ENCODE assay signal across 19 cellular contexts in genomic region chr6:32965901-32966300, GRCh38. TPM values are rescaled to one million over a fixed set of nuclear protein-coding genes. Genes with fewer than 3 reads are reported as not detected.
DNase-seq lines count a peak whose midpoint lies in the region; ATAC-seq and TF ChIP-seq lines count a peak whose summit lies in the region.
"Had no signal": no experiment of that assay in that cellular context is flagged by ENCODE, and none has a peak within 500 bp of the region (broad histone marks: within the 10 kb centered on the region; RNA-seq: fewer than 3 reads in every experiment).

No MANE protein-coding gene starts in this region.

- peaks cover 14% of the 10 kb centered on the region for H3K4me1 ChIP-seq in mammary epithelial cell (ENCODE audit: insufficient read depth, low read length)
- H3K4me1 ChIP-seq in subcutaneous abdominal adipose tissue (ENCODE audit: control insufficient read depth in 5 of 5, insufficient read depth in 5 of 5, low read length in 5 of 5), result peaks cover 8 to 42% (median 39%) of the 10 kb centered on the region in 5 donors
- H3K4me1 ChIP-seq in heart left ventricle, result peaks cover 0 to 60% (median 16%) of the 10 kb centered on the region in 12 donors

- intact Hi-C loops in MCF 10A (cut with micrococcal nuclease), result loop anchor here (5.0 kb wide), 1 partner anchor 124 kb away; the partner anchor contains the start of gene PSMB8
- intact Hi-C loops in mammary epithelial cell (cut with micrococcal nuclease), result loop anchor here (5.0 kb wide), 1 partner anchor 79 kb away; no protein-coding TSS in a partner anchor
- intact Hi-C loops in activated B cell treated with CpG ODN at 0.5 μM for 24 hours (cut with micrococcal nuclease), result no loop called here
- intact Hi-C loops in heart left ventricle (cut with DNase I), result loop anchor here in 3 of 10 donors (1.0 to 5.0 kb wide), 4 partner anchors 13 to 124 kb away; partner anchors contain the start of genes HLA-DMA (in 2 of the 3) and PSMB8 (in 1 of the 3)

- H3K9me3 Mint-ChIP-seq in MCF 10A (ENCODE audit: unreplicated experiment) (no peaks in the 10 kb centered on the region), activated B cell treated with CpG ODN at 0.5 μM for 24 hours (no peaks in the 10 kb centered on the region)

- H3K27ac Mint-ChIP-seq in MCF 10A (ENCODE audit: low read depth, unreplicated experiment) (peak overlapping the region; percentile 12), activated B cell treated with CpG ODN at 0.5 μM for 24 hours (peak overlapping the region; percentile 33)

- CTCF ChIA-PET in MCF 10A (lab: Yijun Ruan, JAX), result interaction anchor here (0.6 to 4.2 kb wide), 9 partner anchors 12 to 306 kb away, joined by 3 to 55 read pairs (median 4); partner anchors contain the start of genes HLA-DMA, RPS18, TAP2 and VPS52
- CTCF ChIA-PET in mammary epithelial cell (lab: Charles Lee; ENCODE audit: low non-redundant PET), result interaction anchor here (0.6 to 0.7 kb wide), 2 partner anchors 14 to 160 kb away, joined by 3 read pairs; no protein-coding TSS in a partner anchor
- CTCF ChIA-PET in activated B cell treated with CpG ODN at 0.5 μM for 24 hours (lab: Charles Lee), result interaction anchor here (1.1 to 11.4 kb wide), 7 partner anchors 11 to 98 kb away, joined by 3 to 151 read pairs (median 18); partner anchors contain the start of genes HLA-DMA and HLA-DMB

- dilution Hi-C loops in mammary epithelial cell (cut with HindIII; ENCODE audit: low sequenced_read_pairs), result loop anchor here (10.0 kb wide), 1 partner anchor 141 kb away; no protein-coding TSS in a partner anchor

- H3K36me3 Mint-ChIP-seq in MCF 10A (ENCODE audit: insufficient read depth, unreplicated experiment), result peaks cover 11% of the 10 kb centered on the region
- H3K36me3 Mint-ChIP-seq in activated B cell treated with CpG ODN at 0.5 μM for 24 hours (ENCODE audit: low read depth), result peaks cover 16% of the 10 kb centered on the region

- H3K4me3 Mint-ChIP-seq in MCF 10A (ENCODE audit: unreplicated experiment) (no peak overlapping the region), activated B cell treated with CpG ODN at 0.5 μM for 24 hours (no peak overlapping the region)

- H3K36me3 ChIP-seq in mammary epithelial cell (ENCODE audit: insufficient read depth, low read length) (no peaks in the 10 kb centered on the region), subcutaneous abdominal adipose tissue (ENCODE audit: control insufficient read depth in 5 of 5, insufficient read depth in 5 of 5, low read length in 5 of 5) (no peaks in the 10 kb centered on the region), heart left ventricle (no peaks in the 10 kb centered on the region)
- H3K36me3 ChIP-seq: ovary had no signal

- 100% methylated on average over 5 of the region's 5 CpGs for WGBS in mammary epithelial cell (ENCODE audit: low coverage, missing lambda C conversion rate)
- WGBS in heart left ventricle, 4 donors, result 96 to 99% (median 98%) methylated on average over 5 of the region's 5 CpGs

- H2AFZ ChIP-seq in mammary epithelial cell (ENCODE audit: low read depth, low read length), result no peak overlapping the region
- H2AFZ ChIP-seq: hepatocyte had no signal

- H3K9ac ChIP-seq in mammary epithelial cell (ENCODE audit: insufficient read depth, low read length) (no peak overlapping the region), subcutaneous abdominal adipose tissue (ENCODE audit: low read length in 5 of 5) (peak overlapping the region in 1 of 5 donors; percentile 9)

- ATAC-seq in activated B cell treated with CpG ODN at 0.5 μM for 24 hours (ENCODE audit: low read depth), result no peak
- ATAC-seq in heart left ventricle, result no peak
- ATAC-seq: Panc1 had no signal

- peaks cover 34% of the 10 kb centered on the region for H3K4me1 Mint-ChIP-seq in MCF 10A (ENCODE audit: insufficient read depth, unreplicated experiment)
- peaks cover 47% of the 10 kb centered on the region for H3K4me1 Mint-ChIP-seq in activated B cell treated with CpG ODN at 0.5 μM for 24 hours

- H3K9me3 ChIP-seq in mammary epithelial cell (replicated peaks; ENCODE audit: insufficient read depth, low read length) (no peaks in the 10 kb centered on the region), subcutaneous abdominal adipose tissue (ENCODE audit: control insufficient read depth in 5 of 5, low read length in 5 of 5) (no peaks in the 10 kb centered on the region), heart left ventricle (no peaks in the 10 kb centered on the region)
- H3K9me3 ChIP-seq: HAP-1, ovary had no signal

- TF ChIP-seq CTCF in MCF 10A (IDR thresholded peaks at IDR 0.05; ENCODE audit: unreplicated experiment), result no peak
- TF ChIP-seq CTCF in mammary epithelial cell (conservative IDR thresholded peaks at IDR 0.05 in 1 of 2, IDR thresholded peaks at IDR 0.05 in 1 of 2; ENCODE audit: extremely low read depth in 1 of 2, insufficient read depth in 1 of 2, low read depth in 1 of 2, low read length in 2 of 2), result no peak
- TF ChIP-seq CTCF in activated B cell treated with CpG ODN at 0.5 μM for 24 hours (IDR thresholded peaks at IDR 0.05), result no peak
- TF ChIP-seq CTCF in heart left ventricle (IDR thresholded peaks at IDR 0.05), result no peak

- H3K27me3 ChIP-seq in mammary epithelial cell (ENCODE audit: insufficient read depth, low read length), result no peaks in the 10 kb centered on the region
- H3K27me3 ChIP-seq in subcutaneous abdominal adipose tissue (ENCODE audit: control insufficient read depth in 5 of 5, insufficient read depth in 4 of 5, low read length in 5 of 5), result no peaks in the 10 kb centered on the region
- no peaks in the 10 kb centered on the region for H3K27me3 ChIP-seq in heart left ventricle
- H3K27me3 ChIP-seq: hepatocyte, ovary had no signal

- H3K4me3 ChIP-seq in mammary epithelial cell (replicated peaks in 1 of 3; ENCODE audit: insufficient read depth in 1 of 3, low read depth in 2 of 3, low read length in 3 of 3), result no peak overlapping the region
- no peak overlapping the region for H3K4me3 ChIP-seq in subcutaneous abdominal adipose tissue (ENCODE audit: low read depth in 1 of 5, low read length in 5 of 5)
- H3K4me3 ChIP-seq in heart left ventricle, result no peak overlapping the region
- H3K4me3 ChIP-seq: HAP-1, hepatocyte, ovary had no signal

- H3K4me2 ChIP-seq in mammary epithelial cell (ENCODE audit: insufficient read depth, low read depth, low read length), result no peak overlapping the region

- no peak overlapping the region for H3K27ac ChIP-seq in mammary epithelial cell (ENCODE audit: insufficient read depth, low read depth, low read length)
- peak overlapping the region; percentile 100 for H3K27ac ChIP-seq in subcutaneous abdominal adipose tissue (ENCODE audit: low read depth, low read length)
- H3K27ac ChIP-seq in heart left ventricle, result peak overlapping the region in 4 of 12 donors; percentile 99 to 100 (median 100)
- H3K27ac ChIP-seq: hepatocyte had no signal

- BruUV-seq in MCF 10A (replicated peaks; lab: Mats Ljungman, UMichigan) (no TSS peak), mammary epithelial cell (replicated peaks; lab: Mats Ljungman, UMichigan) (no TSS peak)

- H4K20me1 ChIP-seq in mammary epithelial cell (ENCODE audit: insufficient read depth, low read length), result no peaks in the 10 kb centered on the region

- peaks cover 42% of the 10 kb centered on the region for H3K79me2 ChIP-seq in mammary epithelial cell (ENCODE audit: insufficient read depth, low read length)

- TF ChIP-seq POLR2A in heart left ventricle (IDR thresholded peaks at IDR 0.05), result no peak

- in situ Hi-C loops in mammary epithelial cell (cut with MboI; ENCODE audit: low sequenced_read_pairs in 2 of 2), result no loop called here

- POLR2A ChIA-PET in MCF 10A (lab: Yijun Ruan, JAX), result interaction anchor here (0.9 to 7.8 kb wide), 5 partner anchors 9 to 71 kb away, joined by 3 to 130 read pairs (median 4); partner anchors contain the start of gene HLA-DMA
- POLR2A ChIA-PET in activated B cell treated with CpG ODN at 0.5 μM for 24 hours (lab: Charles Lee), result interaction anchor here (0.7 to 14.0 kb wide), 7 partner anchors 9 to 165 kb away, joined by 3 to 1150 read pairs (median 4); partner anchors contain the start of genes HLA-DMA and HLA-DMB

- no peak for DNase-seq in MCF 10A (ENCODE audit: unreplicated experiment)
- DNase-seq in mammary epithelial cell, result no peak
- no peak for DNase-seq in activated B cell treated with CpG ODN at 0.5 μM for 24 hours
- peak; percentile 43 for DNase-seq in fibroblast of peridontal ligament (ENCODE audit: extremely low read depth)
- DNase-seq in NCI-H128 (lab: John Stamatoyannopoulos, UW; ENCODE audit: unreplicated experiment), result no peak
- no peak for DNase-seq in heart left ventricle
- DNase-seq in SKM-1 treated with dmso at 0.1 percent for 144 hours (lab: John Stamatoyannopoulos, UW; ENCODE audit: unreplicated experiment), result no peak
- DNase-seq: AML-193, EL, NCI-H1092 treated with DMSO at 0.1 percent for 48 hours, NCI-H446 treated with DMSO at 0.1 percent for 48 hours, ovary, T-helper 9 cell had no signal

- H3K27me3 Mint-ChIP-seq in MCF 10A (ENCODE audit: insufficient read depth, unreplicated experiment), result no peaks in the 10 kb centered on the region
- H3K27me3 Mint-ChIP-seq in activated B cell treated with CpG ODN at 0.5 μM for 24 hours, result no peaks in the 10 kb centered on the region

RNA-seq across cellular contexts. Expression of gene BRD2, which starts 2.5 kb away (rescaled TPM):
- total RNA-seq in MCF 10A (2022) (201 and 223 TPM in 2 replicates), mammary epithelial cell (100 to 1,000 TPM; 114 to 245 TPM), activated B cell treated with CpG ODN at 0.5 μM for 24 hours (347 and 370 TPM in 2 replicates), heart left ventricle (100 to 1,000 TPM in 2 of 9 donors, 10 to 100 TPM in 7; 56.8 to 107 (median 73.5) TPM)
- polyA plus RNA-seq in mammary epithelial cell (122 TPM), heart left ventricle (10 to 100 TPM; 61.9 to 67.8 TPM)
- 102 TPM for polyA minus RNA-seq in mammary epithelial cell

RNA-seq across cellular contexts. Expression of gene HLA-DMA, which starts 13.0 kb away (rescaled TPM):
- 2.4 and 2.9 TPM in 2 replicates for total RNA-seq in MCF 10A (2022)
- total RNA-seq in mammary epithelial cell, result 1 to 10 TPM; 1.5 to 1.7 TPM
- polyA plus RNA-seq in mammary epithelial cell, result 1.7 TPM
- 6.2 TPM for polyA minus RNA-seq in mammary epithelial cell
- 371 and 387 TPM in 2 replicates for total RNA-seq in activated B cell treated with CpG ODN at 0.5 μM for 24 hours
- total RNA-seq in heart left ventricle, result 100 to 1,000 TPM in 1 of 9 donors, 10 to 100 TPM in 6, 1 to 10 TPM in 2; 5.4 to 150 (median 16.2) TPM
- 10 to 100 TPM in 1 of 2 donors, 1 to 10 TPM in 1; 8.0 to 20.4 TPM for polyA plus RNA-seq in heart left ventricle

RNA-seq across cellular contexts. Expression of gene HLA-DMB, which starts 25.1 kb away (rescaled TPM):
- total RNA-seq in MCF 10A (2022) (not detected in 2 replicates), mammary epithelial cell (not detected), activated B cell treated with CpG ODN at 0.5 μM for 24 hours (341 and 365 TPM in 2 replicates), heart left ventricle (100 to 1,000 TPM in 1 of 9 donors, 10 to 100 TPM in 1, 1 to 10 TPM in 7; 2.7 to 127 (median 9.3) TPM)
- polyA plus RNA-seq in mammary epithelial cell (0.03 TPM), heart left ventricle (1 to 10 TPM; 3.7 to 4.8 TPM)
- not detected for polyA minus RNA-seq in mammary epithelial cell
- total RNA-seq: endothelial cell of umbilical vein had no signal

RNA-seq across cellular contexts. Expression of gene HLA-DOA, which starts 43.5 kb away (rescaled TPM):
- not detected in 2 replicates for total RNA-seq in MCF 10A (2022)
- under 1 TPM in 1 of 2 donors, not detected in 1; 0.33 TPM for total RNA-seq in mammary epithelial cell
- 0.18 TPM for polyA plus RNA-seq in mammary epithelial cell
- polyA minus RNA-seq in mammary epithelial cell, result not detected
- 153 and 167 TPM in 2 replicates for total RNA-seq in activated B cell treated with CpG ODN at 0.5 μM for 24 hours
- 10 to 100 TPM in 2 of 9 donors, 1 to 10 TPM in 4, under 1 TPM in 3; 0.44 to 32.4 (median 1.5) TPM for total RNA-seq in heart left ventricle
- 1 to 10 TPM in 1 of 2 donors, under 1 TPM in 1; 0.78 to 1.2 TPM for polyA plus RNA-seq in heart left ventricle
- total RNA-seq: bronchial epithelial cell, endothelial cell of umbilical vein had no signal
- polyA plus RNA-seq: endothelial cell of umbilical vein had no signal
